ENCODE assay signal across 1 cellular context in the genomic region with DNA sequence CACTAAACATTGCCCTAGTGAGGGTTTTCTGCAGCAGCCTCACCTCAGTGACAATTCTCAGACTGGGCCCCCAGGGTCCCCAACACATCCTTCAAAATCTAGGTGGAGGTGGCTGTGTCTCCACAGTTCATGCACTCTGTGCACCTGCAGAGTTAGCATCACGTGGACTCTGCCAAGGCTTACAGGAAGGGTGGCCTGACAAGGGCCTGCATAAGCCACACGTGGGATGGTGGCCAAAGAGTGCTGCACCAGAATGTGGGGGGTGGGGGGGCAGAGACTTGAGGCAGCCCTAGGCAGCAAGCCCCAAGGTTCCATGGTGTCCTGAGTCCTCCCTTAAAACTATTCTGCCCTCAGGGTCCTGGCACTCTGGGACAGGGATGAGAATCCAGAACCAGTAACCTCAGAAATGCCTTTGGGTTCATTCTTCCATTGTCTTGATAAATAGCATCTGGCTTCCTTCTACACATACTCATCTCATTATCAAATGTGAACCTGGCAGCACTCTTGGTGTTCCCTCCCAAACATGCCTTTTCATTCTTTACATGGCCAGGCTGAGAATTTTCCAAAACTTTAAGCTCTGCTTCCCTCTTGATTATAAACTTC.
TF ChIP-seq lines count a peak whose summit lies in the region.

No MANE protein-coding gene starts in this region.

TF ChIP-seq in HepG2, 621 proteins besides CTCF, POLR2A, EP300 and RAD21:
- TF ChIP-seq, protein P1, sequence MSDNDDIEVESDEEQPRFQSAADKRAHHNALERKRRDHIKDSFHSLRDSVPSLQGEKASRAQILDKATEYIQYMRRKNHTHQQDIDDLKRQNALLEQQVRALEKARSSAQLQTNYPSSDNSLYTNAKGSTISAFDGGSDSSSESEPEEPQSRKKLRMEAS (IDR thresholded peaks at IDR 0.05) = 0 out of 2 replicates have a peak, but pooled peaks have one; percentile 18
- no peak for TF ChIP-seq SKI (IDR thresholded peaks at IDR 0.05; ENCODE audit: partially characterized antibody)
